1 cellular context compared by ENCODE assay signal in genomic region chr13:34738251-34739170, GRCh38.
TF ChIP-seq lines count a peak whose summit lies in the region.

No MANE protein-coding gene starts in this region.

TF ChIP-seq in GM23338, 12 proteins besides CTCF, POLR2A, EP300 and RAD21 (continued from another document):
- TF ChIP-seq ZNF462 (CRISPR knock-in tag; IDR thresholded peaks at IDR 0.05) (no peak), ZNF331 (CRISPR knock-in tag; IDR thresholded peaks at IDR 0.05; ENCODE audit: low read depth) (no peak)
